Comparison of ENCODE assay signal across 19 cellular contexts in the genomic region with DNA sequence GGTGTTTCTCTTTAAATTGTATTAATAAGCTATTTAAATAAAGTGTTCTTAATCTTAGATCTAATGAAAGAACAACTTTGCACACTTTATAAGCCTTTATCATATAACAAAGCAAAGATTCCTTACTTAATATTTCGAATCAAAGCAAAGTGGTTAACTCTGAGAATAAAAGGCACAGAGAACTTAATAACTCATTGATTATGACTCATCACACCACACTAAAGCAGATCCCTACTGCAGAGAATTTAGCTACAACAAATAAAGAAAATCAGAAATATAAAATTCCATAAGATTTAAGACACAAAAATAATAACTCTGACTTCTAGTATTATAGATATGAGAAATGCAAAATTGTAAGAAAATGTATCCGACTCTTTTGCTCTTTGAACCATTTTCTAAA.
"Had no signal": no experiment of that assay in that cellular context is flagged by ENCODE, and none has a peak within 500 bp of the region (broad histone marks: within the 10 kb centered on the region; RNA-seq: fewer than 3 reads in every experiment).

No MANE protein-coding gene starts in this region.

- H3K27ac Mint-ChIP-seq: activated CD4-positive, alpha-beta T cell treated with anti-CD3 and anti-CD28 coated beads, Interleukin-2, amount 10 ng/mL, durations not matched to agents 7 days and 5 days; activated T-helper 17 cell treated with anti-CD3 and anti-CD28 coated beads, Interleukin-2, amount 50 U/mL, for 72 hours; mesothelial cell of epicardium; nephron progenitor cell; progenitor cell of endocrine pancreas; stimulated activated naive CD8-positive, alpha-beta T cell treated with anti-CD3 and anti-CD28 coated beads, Interleukin-15, Interleukin-2, amounts not matched to agents 100 ng/mL and 50 ng/mL, for 24 hours; type B pancreatic cell had no signal

- H3K4me1 ChIP-seq: esophagus muscularis mucosa, lower lobe of right lung had no signal

- H3K27ac ChIP-seq: cardiac muscle cell, esophagus muscularis mucosa, foreskin keratinocyte, lower lobe of right lung had no signal

- H3K4me3 ChIP-seq: cardiac muscle cell, esophagus muscularis mucosa, lower lobe of right lung had no signal

- H3K27me3 Mint-ChIP-seq: activated CD4-positive, alpha-beta T cell treated with anti-CD3 and anti-CD28 coated beads, Interleukin-2, amount 10 ng/mL, durations not matched to agents 7 days and 5 days; activated T-helper 17 cell treated with anti-CD3 and anti-CD28 coated beads, Interleukin-2, amount 50 U/mL, for 72 hours; progenitor cell of endocrine pancreas; stimulated activated naive CD8-positive, alpha-beta T cell treated with anti-CD3 and anti-CD28 coated beads, Interleukin-15, Interleukin-2, amounts not matched to agents 100 ng/mL and 50 ng/mL, for 24 hours; type B pancreatic cell had no signal

- H3K9me3 Mint-ChIP-seq: activated T-helper 17 cell treated with anti-CD3 and anti-CD28 coated beads, Interleukin-2, amount 50 U/mL, for 72 hours; nephron progenitor cell; type B pancreatic cell had no signal

- H3K4me1 Mint-ChIP-seq: mesothelial cell of epicardium, nephron progenitor cell had no signal

- ATAC-seq: activated T-helper 17 cell treated with anti-CD3 and anti-CD28 coated beads, Interleukin-2, amount 50 U/mL, for 72 hours; foreskin keratinocyte; lower lobe of right lung; right cardiac atrium had no signal

- H3K36me3 ChIP-seq: cardiac muscle cell, esophagus muscularis mucosa, lower lobe of right lung had no signal

- H3K36me3 Mint-ChIP-seq: mesothelial cell of epicardium, type B pancreatic cell had no signal

- DNase-seq: activated CD4-positive, alpha-beta T cell treated with anti-CD3 and anti-CD28 coated beads, Interleukin-2, amount 10 ng/mL, durations not matched to agents 7 days and 5 days; activated CD8-positive, alpha-beta memory T cell treated with anti-CD3 and anti-CD28 coated beads for 24 hours; activated naive CD4-positive, alpha-beta T cell treated with Interleukin-2 at 50 U/mL for 16 hours; aorta; foreskin keratinocyte; glutamatergic neuron; hypothalamus; lower lobe of right lung; nephron progenitor cell; occipital lobe; right cardiac atrium; small intestine had no signal

- H3K9me3 ChIP-seq: esophagus muscularis mucosa, lower lobe of right lung had no signal

- H3K27me3 ChIP-seq: cardiac muscle cell, esophagus muscularis mucosa, foreskin keratinocyte had no signal

- H3K4me3 Mint-ChIP-seq: activated CD4-positive, alpha-beta T cell treated with anti-CD3 and anti-CD28 coated beads, Interleukin-2, amount 10 ng/mL, durations not matched to agents 7 days and 5 days; activated T-helper 17 cell treated with anti-CD3 and anti-CD28 coated beads, Interleukin-2, amount 50 U/mL, for 72 hours; mesothelial cell of epicardium; nephron progenitor cell; stimulated activated naive CD8-positive, alpha-beta T cell treated with anti-CD3 and anti-CD28 coated beads, Interleukin-15, Interleukin-2, amounts not matched to agents 100 ng/mL and 50 ng/mL, for 24 hours; type B pancreatic cell had no signal
